ENCODE assay signal across 8 cellular contexts in genomic region chr19:41876847-41877489, GRCh38. TPM values are rescaled to one million over a fixed set of nuclear protein-coding genes. Genes with fewer than 3 reads are reported as not detected.
DNase-seq lines count a peak whose midpoint lies in the region; ATAC-seq and TF ChIP-seq lines count a peak whose summit lies in the region.

TSS of gene CD79A (plus strand) at chr19:41877279. CDS start at chr19:41877305, 26 bp downstream.

- H3K9ac ChIP-seq in PC-3 (ENCODE audit: low read length) = no peak within 1 kb of the TSS

- no peak within 1 kb of the TSS for H2AFZ ChIP-seq in PC-3 (ENCODE audit: low read length)

- H3K9me2 ChIP-seq in PC-3 (replicated peaks; ENCODE audit: low read length) = no peaks in the 10 kb centered on the region

- no peaks in the 10 kb centered on the region for H3K27me3 ChIP-seq in effector memory CD4-positive, alpha-beta T cell (replicated peaks; ENCODE audit: control insufficient read depth, insufficient read depth, low read length, poor library complexity, severe bottlenecking)
- no peaks in the 10 kb centered on the region for H3K27me3 ChIP-seq in PC-3 (ENCODE audit: low read length)

- H3K4me3 ChIP-seq in GM08714 (ENCODE audit: low read length) = peak within 1 kb of the TSS; percentile 71; the same call in 1 of the 2 replicates
- H3K4me3 ChIP-seq in effector memory CD4-positive, alpha-beta T cell (ENCODE audit: insufficient read depth, low read depth, low read length, poor library complexity, severe bottlenecking) = peak within 1 kb of the TSS; percentile 24
- no peak within 1 kb of the TSS for H3K4me3 ChIP-seq in PC-3 (ENCODE audit: low read length)

- TF ChIP-seq CTCF in PC-3 (conservative IDR thresholded peaks at IDR 0.05; ENCODE audit: low read depth, low read length) = no peak

- H3K79me2 ChIP-seq in PC-3 (ENCODE audit: low read length) = no peaks in the 10 kb centered on the region

- H3F3A ChIP-seq in PC-3 (ENCODE audit: low read length, unreplicated experiment) = no peaks in the 10 kb centered on the region

- DNase-seq in GM19240 (ENCODE audit: insufficient read length, low spot score) = peak; percentile 59
- DNase-seq in effector memory CD4-positive, alpha-beta T cell = no peak
- no peak for DNase-seq in anterior cingulate cortex (lab: John Stamatoyannopoulos, UW)
- no peak for DNase-seq in NCI-H1092 (lab: John Stamatoyannopoulos, UW)
- DNase-seq in A172 (ENCODE audit: low spot score) = no peak
- DNase-seq in PC-3 = no peak

- POLR2A ChIA-PET in PC-3 (lab: Charles Lee; ENCODE audit: unreplicated experiment) = no interaction called here

- CTCF ChIA-PET in PC-3 (lab: Charles Lee) = no interaction called here

- no peaks in the 10 kb centered on the region for H3K9me3 ChIP-seq in effector memory CD4-positive, alpha-beta T cell (ENCODE audit: control insufficient read depth, low read length)
- no peaks in the 10 kb centered on the region for H3K9me3 ChIP-seq in PC-3 (ENCODE audit: low read length)

- intact Hi-C loops in PC-3 (cut with micrococcal nuclease) = no loop called here

- no peaks in the 10 kb centered on the region for H3K36me3 ChIP-seq in effector memory CD4-positive, alpha-beta T cell (ENCODE audit: control insufficient read depth, insufficient read depth, low read length)
- no peaks in the 10 kb centered on the region for H3K36me3 ChIP-seq in PC-3 (ENCODE audit: low read depth, low read length)

- H4K20me1 ChIP-seq in PC-3 (ENCODE audit: low read length) = no peaks in the 10 kb centered on the region

- ATAC-seq in HG03280 (IDR thresholded peaks at IDR 0.05; ENCODE audit: unreplicated experiment) (peak; percentile 55), PC-3 (no peak)

- BruUV-seq in PC-3 (replicated peaks; lab: Mats Ljungman, UMichigan) = no TSS peak

- H3K27ac ChIP-seq in effector memory CD4-positive, alpha-beta T cell (ENCODE audit: insufficient read depth, low read length, poor library complexity, severe bottlenecking) = peak within 1 kb of the TSS; percentile 80
- H3K27ac ChIP-seq in PC-3 (ENCODE audit: low read length) = no peak within 1 kb of the TSS

- H3K4me2 ChIP-seq in PC-3 (ENCODE audit: low read length) = no peak within 1 kb of the TSS

- H3K4me1 ChIP-seq in effector memory CD4-positive, alpha-beta T cell (ENCODE audit: control insufficient read depth, insufficient read depth, low read length, poor library complexity, severe bottlenecking) = peaks cover 90% of the 10 kb centered on the region
- H3K4me1 ChIP-seq in PC-3 (ENCODE audit: insufficient read depth, low read length) = peaks cover 8% of the 10 kb centered on the region; the same call in 1 of the 2 replicates

RNA-seq across cellular contexts. Expression of gene CD79A, which starts in this region (rescaled TPM):
- not detected in 2 replicates for total RNA-seq in A172 (2014; rRNA removed; shearing (Covaris generic))
- total RNA-seq in PC-3 (2014; rRNA removed) = 0.11 TPM in 1 of 2 replicates, not detected in the other
